ENCODE assay signal across 1 cellular context in genomic region chr14:75578786-75579781, GRCh38.
A peak's percentile ranks its signal among the peaks of the same experiment; 100 is the strongest.
TF ChIP-seq lines count a peak whose summit lies in the region.

No MANE protein-coding gene starts in this region.

TF ChIP-seq in HepG2, 621 proteins besides CTCF, POLR2A, EP300 and RAD21 (continued from another document):
- TF ChIP-seq, protein P1, sequence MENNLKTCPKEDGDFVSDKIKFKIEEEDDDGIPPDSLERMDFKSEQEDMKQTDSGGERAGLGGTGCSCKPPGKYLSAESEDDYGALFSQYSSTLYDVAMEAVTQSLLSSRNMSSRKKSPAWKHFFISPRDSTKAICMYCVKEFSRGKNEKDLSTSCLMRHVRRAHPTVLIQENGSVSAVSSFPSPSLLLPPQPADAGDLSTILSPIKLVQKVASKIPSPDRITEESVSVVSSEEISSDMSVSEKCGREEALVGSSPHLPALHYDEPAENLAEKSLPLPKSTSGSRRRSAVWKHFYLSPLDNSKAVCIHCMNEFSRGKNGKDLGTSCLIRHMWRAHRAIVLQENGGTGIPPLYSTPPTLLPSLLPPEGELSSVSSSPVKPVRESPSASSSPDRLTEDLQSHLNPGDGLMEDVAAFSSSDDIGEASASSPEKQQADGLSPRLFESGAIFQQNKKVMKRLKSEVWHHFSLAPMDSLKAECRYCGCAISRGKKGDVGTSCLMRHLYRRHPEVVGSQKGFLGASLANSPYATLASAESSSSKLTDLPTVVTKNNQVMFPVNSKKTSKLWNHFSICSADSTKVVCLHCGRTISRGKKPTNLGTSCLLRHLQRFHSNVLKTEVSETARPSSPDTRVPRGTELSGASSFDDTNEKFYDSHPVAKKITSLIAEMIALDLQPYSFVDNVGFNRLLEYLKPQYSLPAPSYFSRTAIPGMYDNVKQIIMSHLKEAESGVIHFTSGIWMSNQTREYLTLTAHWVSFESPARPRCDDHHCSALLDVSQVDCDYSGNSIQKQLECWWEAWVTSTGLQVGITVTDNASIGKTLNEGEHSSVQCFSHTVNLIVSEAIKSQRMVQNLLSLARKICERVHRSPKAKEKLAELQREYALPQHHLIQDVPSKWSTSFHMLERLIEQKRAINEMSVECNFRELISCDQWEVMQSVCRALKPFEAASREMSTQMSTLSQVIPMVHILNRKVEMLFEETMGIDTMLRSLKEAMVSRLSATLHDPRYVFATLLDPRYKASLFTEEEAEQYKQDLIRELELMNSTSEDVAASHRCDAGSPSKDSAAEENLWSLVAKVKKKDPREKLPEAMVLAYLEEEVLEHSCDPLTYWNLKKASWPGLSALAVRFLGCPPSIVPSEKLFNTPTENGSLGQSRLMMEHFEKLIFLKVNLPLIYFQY (CRISPR knock-in tag; IDR thresholded peaks at IDR 0.05; ENCODE audit: borderline replicate concordance), result 0 out of 2 replicates have a peak, but pooled peaks have one; percentile 3
- TF ChIP-seq ZNF777 (CRISPR knock-in tag; IDR thresholded peaks at IDR 0.05) (0 out of 2 replicates have a peak, but pooled peaks have one; percentile 18), JDP2 (CRISPR knock-in tag; IDR thresholded peaks at IDR 0.05; ENCODE audit: borderline replicate concordance) (no peak), THAP11 (CRISPR knock-in tag; IDR thresholded peaks at IDR 0.05) (no peak; the same call in 1 of the 2 replicates), SMAD3 (CRISPR knock-in tag; IDR thresholded peaks at IDR 0.05) (0 out of 2 replicates have a peak, but pooled peaks have one; percentile 2), ZSCAN9 (CRISPR knock-in tag; IDR thresholded peaks at IDR 0.05; ENCODE audit: borderline replicate concordance) (peak; percentile 1; the same call in 1 of the 2 replicates), HOXA3 (CRISPR knock-in tag; IDR thresholded peaks at IDR 0.05) (0 out of 2 replicates have a peak, but pooled peaks have one; percentile 3), ZFP36L2 (CRISPR knock-in tag; IDR thresholded peaks at IDR 0.05) (no peak), NR2C2 (CRISPR knock-in tag; IDR thresholded peaks at IDR 0.05; ENCODE audit: borderline replicate concordance) (no peak), NONO (IDR thresholded peaks at IDR 0.05) (no peak), NONO (CRISPR knock-in tag; conservative IDR thresholded peaks at IDR 0.05) (0 out of 2 replicates have a peak, but pooled peaks have one; percentile 39), PAWR (CRISPR knock-in tag; IDR thresholded peaks at IDR 0.05; ENCODE audit: borderline replicate concordance) (no peak), GLI4 (CRISPR knock-in tag; IDR thresholded peaks at IDR 0.05; ENCODE audit: borderline replicate concordance) (no peak), ZSCAN12 (CRISPR knock-in tag; IDR thresholded peaks at IDR 0.05) (0 out of 2 replicates have a peak, but pooled peaks have one; percentile 37), ZNF121 (CRISPR knock-in tag; IDR thresholded peaks at IDR 0.05) (0 out of 2 replicates have a peak, but pooled peaks have one; percentile 14), ZNF576 (CRISPR knock-in tag; IDR thresholded peaks at IDR 0.05) (0 out of 2 replicates have a peak, but pooled peaks have one; percentile 10), NRL (CRISPR knock-in tag; IDR thresholded peaks at IDR 0.05; ENCODE audit: borderline replicate concordance) (peak; percentile 40; the same call in 1 of the 2 replicates), ZSCAN21 (CRISPR knock-in tag; IDR thresholded peaks at IDR 0.05; ENCODE audit: borderline replicate concordance) (no peak), MLXIP (CRISPR knock-in tag; IDR thresholded peaks at IDR 0.05; ENCODE audit: borderline replicate concordance) (no peak), ZFY (CRISPR knock-in tag; IDR thresholded peaks at IDR 0.05) (peak; percentile 50; the same call in 1 of the 2 replicates), MAX (IDR thresholded peaks at IDR 0.05) (peak; percentile 2; the same call in 1 of the 2 replicates), RFXAP (CRISPR knock-in tag; IDR thresholded peaks at IDR 0.05; ENCODE audit: borderline replicate concordance) (peak; percentile 54; the same call in 1 of the 2 replicates), ELF1 (CRISPR knock-in tag; IDR thresholded peaks at IDR 0.05) (0 out of 2 replicates have a peak, but pooled peaks have one; percentile 8), SIN3A (IDR thresholded peaks at IDR 0.05; ENCODE audit: borderline replicate concordance, low read depth, low read length) (peak; percentile 5; the same call in 1 of the 2 replicates)
- TF ChIP-seq, protein P2, sequence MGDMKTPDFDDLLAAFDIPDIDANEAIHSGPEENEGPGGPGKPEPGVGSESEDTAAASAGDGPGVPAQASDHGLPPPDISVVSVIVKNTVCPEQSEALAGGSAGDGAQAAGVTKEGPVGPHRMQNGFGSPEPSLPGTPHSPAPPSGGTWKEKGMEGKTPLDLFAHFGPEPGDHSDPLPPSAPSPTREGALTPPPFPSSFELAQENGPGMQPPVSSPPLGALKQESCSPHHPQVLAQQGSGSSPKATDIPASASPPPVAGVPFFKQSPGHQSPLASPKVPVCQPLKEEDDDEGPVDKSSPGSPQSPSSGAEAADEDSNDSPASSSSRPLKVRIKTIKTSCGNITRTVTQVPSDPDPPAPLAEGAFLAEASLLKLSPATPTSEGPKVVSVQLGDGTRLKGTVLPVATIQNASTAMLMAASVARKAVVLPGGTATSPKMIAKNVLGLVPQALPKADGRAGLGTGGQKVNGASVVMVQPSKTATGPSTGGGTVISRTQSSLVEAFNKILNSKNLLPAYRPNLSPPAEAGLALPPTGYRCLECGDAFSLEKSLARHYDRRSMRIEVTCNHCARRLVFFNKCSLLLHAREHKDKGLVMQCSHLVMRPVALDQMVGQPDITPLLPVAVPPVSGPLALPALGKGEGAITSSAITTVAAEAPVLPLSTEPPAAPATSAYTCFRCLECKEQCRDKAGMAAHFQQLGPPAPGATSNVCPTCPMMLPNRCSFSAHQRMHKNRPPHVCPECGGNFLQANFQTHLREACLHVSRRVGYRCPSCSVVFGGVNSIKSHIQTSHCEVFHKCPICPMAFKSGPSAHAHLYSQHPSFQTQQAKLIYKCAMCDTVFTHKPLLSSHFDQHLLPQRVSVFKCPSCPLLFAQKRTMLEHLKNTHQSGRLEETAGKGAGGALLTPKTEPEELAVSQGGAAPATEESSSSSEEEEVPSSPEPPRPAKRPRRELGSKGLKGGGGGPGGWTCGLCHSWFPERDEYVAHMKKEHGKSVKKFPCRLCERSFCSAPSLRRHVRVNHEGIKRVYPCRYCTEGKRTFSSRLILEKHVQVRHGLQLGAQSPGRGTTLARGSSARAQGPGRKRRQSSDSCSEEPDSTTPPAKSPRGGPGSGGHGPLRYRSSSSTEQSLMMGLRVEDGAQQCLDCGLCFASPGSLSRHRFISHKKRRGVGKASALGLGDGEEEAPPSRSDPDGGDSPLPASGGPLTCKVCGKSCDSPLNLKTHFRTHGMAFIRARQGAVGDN (CRISPR knock-in tag; IDR thresholded peaks at IDR 0.05), result peak; percentile 88
- TF ChIP-seq, protein P3, sequence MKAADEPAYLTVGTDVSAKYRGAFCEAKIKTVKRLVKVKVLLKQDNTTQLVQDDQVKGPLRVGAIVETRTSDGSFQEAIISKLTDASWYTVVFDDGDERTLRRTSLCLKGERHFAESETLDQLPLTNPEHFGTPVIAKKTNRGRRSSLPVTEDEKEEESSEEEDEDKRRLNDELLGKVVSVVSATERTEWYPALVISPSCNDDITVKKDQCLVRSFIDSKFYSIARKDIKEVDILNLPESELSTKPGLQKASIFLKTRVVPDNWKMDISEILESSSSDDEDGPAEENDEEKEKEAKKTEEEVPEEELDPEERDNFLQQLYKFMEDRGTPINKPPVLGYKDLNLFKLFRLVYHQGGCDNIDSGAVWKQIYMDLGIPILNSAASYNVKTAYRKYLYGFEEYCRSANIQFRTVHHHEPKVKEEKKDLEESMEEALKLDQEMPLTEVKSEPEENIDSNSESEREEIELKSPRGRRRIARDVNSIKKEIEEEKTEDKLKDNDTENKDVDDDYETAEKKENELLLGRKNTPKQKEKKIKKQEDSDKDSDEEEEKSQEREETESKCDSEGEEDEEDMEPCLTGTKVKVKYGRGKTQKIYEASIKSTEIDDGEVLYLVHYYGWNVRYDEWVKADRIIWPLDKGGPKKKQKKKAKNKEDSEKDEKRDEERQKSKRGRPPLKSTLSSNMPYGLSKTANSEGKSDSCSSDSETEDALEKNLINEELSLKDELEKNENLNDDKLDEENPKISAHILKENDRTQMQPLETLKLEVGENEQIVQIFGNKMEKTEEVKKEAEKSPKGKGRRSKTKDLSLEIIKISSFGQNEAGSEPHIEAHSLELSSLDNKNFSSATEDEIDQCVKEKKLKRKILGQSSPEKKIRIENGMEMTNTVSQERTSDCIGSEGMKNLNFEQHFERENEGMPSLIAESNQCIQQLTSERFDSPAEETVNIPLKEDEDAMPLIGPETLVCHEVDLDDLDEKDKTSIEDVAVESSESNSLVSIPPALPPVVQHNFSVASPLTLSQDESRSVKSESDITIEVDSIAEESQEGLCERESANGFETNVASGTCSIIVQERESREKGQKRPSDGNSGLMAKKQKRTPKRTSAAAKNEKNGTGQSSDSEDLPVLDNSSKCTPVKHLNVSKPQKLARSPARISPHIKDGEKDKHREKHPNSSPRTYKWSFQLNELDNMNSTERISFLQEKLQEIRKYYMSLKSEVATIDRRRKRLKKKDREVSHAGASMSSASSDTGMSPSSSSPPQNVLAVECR (CRISPR knock-in tag; IDR thresholded peaks at IDR 0.05; ENCODE audit: borderline replicate concordance), result peak; percentile 40; the same call in 1 of the 2 replicates
